ENCODE assay signal across 8 cellular contexts in genomic region chr17:73340093-73340596, GRCh38. TPM values are rescaled to one million over a fixed set of nuclear protein-coding genes. Genes with fewer than 3 reads are reported as not detected.
DNase-seq lines count a peak whose midpoint lies in the region; ATAC-seq and TF ChIP-seq lines count a peak whose summit lies in the region.
"Had no signal": no experiment of that assay in that cellular context is flagged by ENCODE, and none has a peak within 500 bp of the region (broad histone marks: within the 10 kb centered on the region; RNA-seq: fewer than 3 reads in every experiment).

No MANE protein-coding gene starts in this region.

- no peaks in the 10 kb centered on the region for H3K36me3 ChIP-seq in suprapubic skin

- H3K27me3 ChIP-seq in suprapubic skin, result no peaks in the 10 kb centered on the region

- ATAC-seq in HG02973 (IDR thresholded peaks at IDR 0.05; ENCODE audit: unreplicated experiment), result no peak

- DNase-seq in HPDE6-E6E7 (ENCODE audit: extremely low spot score), result peak; percentile 97
- peak; percentile 79 for DNase-seq in SKM-1 treated with dmso at 0.1 percent for 144 hours (lab: John Stamatoyannopoulos, UW; ENCODE audit: unreplicated experiment)
- DNase-seq in glomerular visceral epithelial cell (ENCODE audit: extremely low spot score), result peak; percentile 97
- DNase-seq in suprapubic skin (ENCODE audit: low spot score in 2 of 2), result peak in 1 of 2 donors; percentile 78
- no peak for DNase-seq in T-helper 9 cell
- no peak for DNase-seq in NCI-H187 (lab: John Stamatoyannopoulos, UW)
- DNase-seq: NCI-H526 treated with DMSO at 0.1 percent for 48 hours had no signal

- no peak overlapping the region for H3K4me3 ChIP-seq in suprapubic skin

- no peak for TF ChIP-seq POLR2A in suprapubic skin (IDR thresholded peaks at IDR 0.05)

- no peak for TF ChIP-seq EP300 in suprapubic skin (IDR thresholded peaks at IDR 0.05)

- H3K4me1 ChIP-seq in suprapubic skin, result peaks cover 58% of the 10 kb centered on the region

- peak overlapping the region; percentile 66 for H3K27ac ChIP-seq in suprapubic skin

- no peaks in the 10 kb centered on the region for H3K9me3 ChIP-seq in suprapubic skin

- peak in 1 of 2 donors; percentile 38 for TF ChIP-seq CTCF in suprapubic skin (IDR thresholded peaks at IDR 0.05)

- WGBS in suprapubic skin, result 30% methylated on average over 7 of the region's 7 CpGs

RNA-seq across cellular contexts. Expression of gene CDC42EP4, which starts 28.3 kb away (rescaled TPM):
- 10 to 100 TPM; 60.0 to 86.8 (median 81.5) TPM for total RNA-seq in suprapubic skin

Comparison
In these comparisons a context has a peak if more than half of its experiments do, and no peak if none do; other contexts are left out.
1. DNase-seq: peak in HPDE6-E6E7 (single experiment), SKM-1 treated with dmso at 0.1 percent for 144 hours (single experiment) and glomerular visceral epithelial cell (single experiment); none in T-helper 9 cell (single experiment) and NCI-H187 (0 of 2).